ENCODE assay signal across 1 cellular context in genomic region chr11:57483570-57483934, GRCh38.
TF ChIP-seq lines count a peak whose summit lies in the region.

No MANE protein-coding gene starts in this region.

TF ChIP-seq in GM12878, 131 proteins besides CTCF, POLR2A, EP300 and RAD21:
- TF ChIP-seq FOS (IDR thresholded peaks at IDR 0.05; ENCODE audit: borderline replicate concordance, extremely low read depth, insufficient read length) (no peak), MXI1 (IDR thresholded peaks at IDR 0.05; ENCODE audit: low read depth, low read length) (no peak), SMARCA5 (IDR thresholded peaks at IDR 0.05) (0 out of 2 replicates have a peak, but pooled peaks have one; percentile 45), SMAD5 (IDR thresholded peaks at IDR 0.05; ENCODE audit: low read depth) (no peak)
